Comparison of ENCODE assay signal across 35 cellular contexts in the genomic region with DNA sequence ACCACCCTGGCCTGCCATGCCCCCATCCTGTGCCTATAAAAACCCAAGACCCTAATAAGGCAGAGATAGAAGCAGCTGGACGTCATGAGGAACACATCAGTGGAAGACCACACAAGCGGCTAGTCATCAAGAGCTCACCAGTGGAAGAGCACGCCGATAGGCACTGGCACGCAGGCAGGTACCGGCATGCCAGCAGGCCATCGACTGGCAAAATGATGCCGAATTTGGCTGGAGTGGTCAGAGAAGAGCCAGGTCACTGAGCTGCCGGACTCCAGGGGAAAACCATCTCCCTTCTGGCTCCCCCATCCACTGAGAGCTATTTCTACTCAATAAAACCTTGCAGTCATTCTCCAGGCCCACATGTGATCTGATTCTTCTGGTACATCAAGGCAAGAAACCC.
A peak's percentile ranks its signal among the peaks of the same experiment; 100 is the strongest.
DNase-seq lines count a peak whose midpoint lies in the region; ATAC-seq and TF ChIP-seq lines count a peak whose summit lies in the region.
"Had no signal": no experiment of that assay in that cellular context is flagged by ENCODE, and none has a peak within 500 bp of the region (broad histone marks: within the 10 kb centered on the region; RNA-seq: fewer than 3 reads in every experiment).

No MANE protein-coding gene starts in this region.

- H3K9ac ChIP-seq in subcutaneous abdominal adipose tissue (ENCODE audit: low read length in 5 of 5), result no peak overlapping the region
- H3K9ac ChIP-seq: BLaER1; BLaER1 treated with 17β-estradiol and CSF1 and Interleukin-3, amounts not matched to agents 10 nM and 100 nM had no signal

- peak overlapping the region in 3 of 5 donors; percentile 2 to 39 (median 30) for H3K4me3 ChIP-seq in subcutaneous abdominal adipose tissue (ENCODE audit: low read depth in 1 of 5, low read length in 5 of 5)
- no peak overlapping the region for H3K4me3 ChIP-seq in vagina
- H3K4me3 ChIP-seq: A549, BLaER1 had no signal

- H3K27ac ChIP-seq in subcutaneous abdominal adipose tissue (ENCODE audit: low read depth, low read length), result no peak overlapping the region
- H3K27ac ChIP-seq in vagina, result no peak overlapping the region
- H3K27ac ChIP-seq: 22Rv1; A549; BLaER1; BLaER1 treated with 17β-estradiol and CSF1 and Interleukin-3, amounts not matched to agents 10 nM and 100 nM; C4-2B had no signal

- H3K4me3 Mint-ChIP-seq in endothelial cell (ENCODE audit: unreplicated experiment) (peak overlapping the region; percentile 7), osteocyte (ENCODE audit: unreplicated experiment) (no peak overlapping the region)
- H3K4me3 Mint-ChIP-seq: B cell; CD14-positive monocyte; CD4-positive, alpha-beta memory T cell; CD4-positive, alpha-beta T cell; CD4-positive, CD25-positive, alpha-beta regulatory T cell; CD8-positive, alpha-beta memory T cell; CD8-positive, alpha-beta T cell had no signal

- no peak for DNase-seq in endothelial cell (ENCODE audit: low spot score)
- peak; percentile 59 for DNase-seq in osteocyte (ENCODE audit: extremely low spot score, unreplicated experiment)
- peak; percentile 55 to 81 for DNase-seq in vagina (ENCODE audit: extremely low spot score in 2 of 2)
- DNase-seq in Ammon's horn (ENCODE audit: low spot score), result no peak
- no peak for DNase-seq in T1000 (lab: John Stamatoyannopoulos, UW)
- DNase-seq in NK-92 treated with Interleukin-12 subunit alpha and Interleukin-12 subunit beta, amount 100 ng/mL, for 24 hours (lab: John Stamatoyannopoulos, UW), result no peak
- DNase-seq: 8988T; ACHN; AML-193; BE2C; C1 segment of cervical spinal cord; Calu3; CD4-positive, alpha-beta memory T cell; CD4-positive, alpha-beta T cell; CD4-positive, CD25-positive, alpha-beta regulatory T cell; CD8-positive, alpha-beta memory T cell; CD8-positive, alpha-beta T cell; COR-L47; DMS 273 treated with DMSO at 0.1 percent for 48 hours; DMS153; DMS53; DMS79; DMS79 treated with DMSO at 0.1 percent for 48 hours; DND-41; EL had no signal

- H3K27me3 Mint-ChIP-seq in endothelial cell (ENCODE audit: unreplicated experiment) (peaks cover 2% of the 10 kb centered on the region), osteocyte (ENCODE audit: unreplicated experiment) (peaks cover 3% of the 10 kb centered on the region)

- no peaks in the 10 kb centered on the region for H3K4me1 Mint-ChIP-seq in endothelial cell (ENCODE audit: unreplicated experiment)
- H3K4me1 Mint-ChIP-seq in osteocyte (ENCODE audit: unreplicated experiment), result no peaks in the 10 kb centered on the region
- H3K4me1 Mint-ChIP-seq: B cell; CD14-positive monocyte; CD4-positive, alpha-beta memory T cell; CD4-positive, CD25-positive, alpha-beta regulatory T cell; CD8-positive, alpha-beta memory T cell had no signal

- H3K9me3 Mint-ChIP-seq in endothelial cell (ENCODE audit: unreplicated experiment), result peaks cover 22% of the 10 kb centered on the region
- peaks cover 21% of the 10 kb centered on the region for H3K9me3 Mint-ChIP-seq in osteocyte (ENCODE audit: unreplicated experiment)

- intact Hi-C loops in vagina (cut with DNase I), result no loop called here

- H3K9me3 ChIP-seq in subcutaneous abdominal adipose tissue (ENCODE audit: control insufficient read depth in 5 of 5, low read length in 5 of 5) (peaks cover 14 to 38% (median 24%) of the 10 kb centered on the region in 5 donors), vagina (peaks cover 10% of the 10 kb centered on the region)
- H3K9me3 ChIP-seq: BE2C had no signal

- H3K36me3 Mint-ChIP-seq in endothelial cell (ENCODE audit: low read depth, unreplicated experiment) (peaks cover 10% of the 10 kb centered on the region), osteocyte (ENCODE audit: unreplicated experiment) (peaks cover 2% of the 10 kb centered on the region)
- H3K36me3 Mint-ChIP-seq: CD14-positive monocyte; CD4-positive, alpha-beta memory T cell; CD8-positive, alpha-beta memory T cell; CD8-positive, alpha-beta T cell had no signal

- H3K27me3 ChIP-seq in subcutaneous abdominal adipose tissue (ENCODE audit: control insufficient read depth in 5 of 5, insufficient read depth in 4 of 5, low read length in 5 of 5) (peaks cover 0 to 5% (median 2%) of the 10 kb centered on the region in 5 donors), vagina (no peaks in the 10 kb centered on the region)
- H3K27me3 ChIP-seq: BE2C; BLaER1 treated with 17β-estradiol and CSF1 and Interleukin-3, amounts not matched to agents 10 nM and 100 nM had no signal

- H3K4me1 ChIP-seq in subcutaneous abdominal adipose tissue (ENCODE audit: control insufficient read depth in 5 of 5, insufficient read depth in 5 of 5, low read length in 5 of 5) (no peaks in the 10 kb centered on the region), vagina (no peaks in the 10 kb centered on the region)
- H3K4me1 ChIP-seq: A549; BE2C; BLaER1; BLaER1 treated with 17β-estradiol and CSF1 and Interleukin-3, amounts not matched to agents 10 nM and 100 nM; Caco-2 had no signal

- ATAC-seq in GM18517 (IDR thresholded peaks at IDR 0.05; ENCODE audit: unreplicated experiment), result no peak
- ATAC-seq: A549; CD8-positive, alpha-beta T cell had no signal

- TF ChIP-seq CTCF in endothelial cell (IDR thresholded peaks at IDR 0.05; ENCODE audit: unreplicated experiment) (no peak), osteocyte (IDR thresholded peaks at IDR 0.05) (no peak), vagina (IDR thresholded peaks at IDR 0.05) (no peak)

- H3K36me3 ChIP-seq in subcutaneous abdominal adipose tissue (ENCODE audit: control insufficient read depth in 5 of 5, insufficient read depth in 5 of 5, low read length in 5 of 5) (no peaks in the 10 kb centered on the region), vagina (no peaks in the 10 kb centered on the region)
- H3K36me3 ChIP-seq: BE2C, BLaER1 had no signal

- H3K27ac Mint-ChIP-seq in endothelial cell (ENCODE audit: unreplicated experiment) (no peak overlapping the region), osteocyte (ENCODE audit: unreplicated experiment) (no peak overlapping the region)
- H3K27ac Mint-ChIP-seq: B cell; CD14-positive monocyte; CD4-positive, alpha-beta memory T cell; CD4-positive, alpha-beta T cell; CD4-positive, CD25-positive, alpha-beta regulatory T cell; CD8-positive, alpha-beta memory T cell; CD8-positive, alpha-beta T cell had no signal

- TF ChIP-seq POLR2A in vagina (IDR thresholded peaks at IDR 0.05), result no peak

Comparison
In these comparisons a context has a peak if more than half of its experiments do, and no peak if none do; other contexts are left out.
1. DNase-seq: peak in osteocyte (single experiment) and vagina (2 of 2); none in endothelial cell (single experiment), Ammon's horn (single experiment), T1000 (single experiment) and NK-92 treated with Interleukin-12 subunit alpha and Interleukin-12 subunit beta, amount 100 ng/mL, for 24 hours (single experiment).
2. H3K4me3 ChIP-seq: peak in subcutaneous abdominal adipose tissue (3 of 5); none in vagina (0 of 2).